Comparison of ENCODE assay signal across 8 cellular contexts in genomic region chr3:49093853-49094767, GRCh38. TPM values are rescaled to one million over a fixed set of nuclear protein-coding genes. Genes with fewer than 3 reads are reported as not detected.
A peak's percentile ranks its signal among the peaks of the same experiment; 100 is the strongest.
DNase-seq lines count a peak whose midpoint lies in the region; ATAC-seq and TF ChIP-seq lines count a peak whose summit lies in the region.

TSS of gene QRICH1 (minus strand) at chr3:49094071. CDS start at chr3:49077017, 17,054 bp downstream.

- H3K27ac Mint-ChIP-seq in activated naive CD4-positive, alpha-beta T cell treated with anti-CD3 and anti-CD28 coated beads, Interleukin-2, amount 10 ng/mL, durations not matched to agents 7 days and 5 days = peak within 1 kb of the TSS; percentile 97

- peaks cover 42% of the 10 kb centered on the region for H3K4me1 Mint-ChIP-seq in activated naive CD4-positive, alpha-beta T cell treated with anti-CD3 and anti-CD28 coated beads, Interleukin-2, amount 10 ng/mL, durations not matched to agents 7 days and 5 days

- no peaks in the 10 kb centered on the region for H3K27me3 ChIP-seq in gastroesophageal sphincter
- no peaks in the 10 kb centered on the region for H3K27me3 ChIP-seq in suprapubic skin

- ATAC-seq in HG02571 (IDR thresholded peaks at IDR 0.05; ENCODE audit: unreplicated experiment) = peak; percentile 73
- ATAC-seq in gastroesophageal sphincter = peak; percentile 94

- TF ChIP-seq POLR2A in NB4 (IDR thresholded peaks at IDR 0.05; ENCODE audit: extremely low read depth, insufficient read length) (peak; percentile 74), gastroesophageal sphincter (IDR thresholded peaks at IDR 0.05) (peak; percentile 62 to 72), suprapubic skin (IDR thresholded peaks at IDR 0.05) (peak in 1 of 2 donors; percentile 69)

- no peak for TF ChIP-seq EP300 in gastroesophageal sphincter (IDR thresholded peaks at IDR 0.05)
- TF ChIP-seq EP300 in suprapubic skin (IDR thresholded peaks at IDR 0.05) = no peak

- H3K9me3 Mint-ChIP-seq in activated naive CD4-positive, alpha-beta T cell treated with anti-CD3 and anti-CD28 coated beads, Interleukin-2, amount 10 ng/mL, durations not matched to agents 7 days and 5 days = no peaks in the 10 kb centered on the region

- POLR2A ChIA-PET in GM10248 (lab: Yijun Ruan, JAX) = interaction anchor here (0.6 to 2.7 kb wide), 16 partner anchors 10 to 1193 kb away, joined by 3 to 17 read pairs (median 5); partner anchors contain the start of genes DALRD3, IMPDH2, NDUFAF3 and PRKAR2A

- H3K9me3 ChIP-seq in SK-N-MC (ENCODE audit: low read depth, low read length) = no peaks in the 10 kb centered on the region
- H3K9me3 ChIP-seq in gastroesophageal sphincter = no peaks in the 10 kb centered on the region
- no peaks in the 10 kb centered on the region for H3K9me3 ChIP-seq in suprapubic skin

- peak within 1 kb of the TSS; percentile 95 for H3K27ac ChIP-seq in SK-N-MC
- H3K27ac ChIP-seq in gastroesophageal sphincter = peak within 1 kb of the TSS; percentile 93 to 98 (median 96)
- peak within 1 kb of the TSS; percentile 98 for H3K27ac ChIP-seq in suprapubic skin

- DNase-seq in GM10248 (ENCODE audit: extremely low spot score) (peak; percentile 95), NB4 (ENCODE audit: low read depth) (peak; percentile 97), SK-N-MC (ENCODE audit: low read depth, low spot score) (peak; percentile 86), nucleus accumbens (lab: John Stamatoyannopoulos, UW) (peak; percentile 78 to 99 (median 98)), suprapubic skin (ENCODE audit: low spot score in 2 of 2) (peak; percentile 98 to 99)
- peak; percentile 98 for DNase-seq in activated naive CD4-positive, alpha-beta T cell treated with anti-CD3 and anti-CD28 coated beads, Interleukin-2, amount 10 ng/mL, durations not matched to agents 7 days and 5 days

- peak within 1 kb of the TSS; percentile 98 for H3K4me3 ChIP-seq in NB4 (ENCODE audit: low read depth, low read length)
- peak within 1 kb of the TSS; percentile 87 for H3K4me3 ChIP-seq in SK-N-MC
- H3K4me3 ChIP-seq in gastroesophageal sphincter = peak within 1 kb of the TSS; percentile 82 to 98
- peak within 1 kb of the TSS; percentile 81 for H3K4me3 ChIP-seq in suprapubic skin

- H3K4me1 ChIP-seq in gastroesophageal sphincter (peaks cover 0 to 48% (median 19%) of the 10 kb centered on the region in 3 donors), suprapubic skin (peaks cover 43% of the 10 kb centered on the region)

- H3K9ac ChIP-seq in SK-N-MC (ENCODE audit: insufficient read length) = peak within 1 kb of the TSS; percentile 90

- H3K27me3 Mint-ChIP-seq in activated naive CD4-positive, alpha-beta T cell treated with anti-CD3 and anti-CD28 coated beads, Interleukin-2, amount 10 ng/mL, durations not matched to agents 7 days and 5 days = no peaks in the 10 kb centered on the region

- H3K4me3 Mint-ChIP-seq in activated naive CD4-positive, alpha-beta T cell treated with anti-CD3 and anti-CD28 coated beads, Interleukin-2, amount 10 ng/mL, durations not matched to agents 7 days and 5 days = peak within 1 kb of the TSS; percentile 88

- H3K36me3 ChIP-seq in SK-N-MC (ENCODE audit: insufficient read depth, low read length) (peaks cover 10% of the 10 kb centered on the region; the same call in 1 of the 2 replicates), gastroesophageal sphincter (peaks cover 0 to 39% of the 10 kb centered on the region in 2 donors), suprapubic skin (peaks cover 24% of the 10 kb centered on the region)

- CTCF ChIA-PET in GM10248 (lab: Yijun Ruan, JAX) = interaction anchor here (0.6 to 4.8 kb wide), 21 partner anchors 9 to 350 kb away, joined by 3 to 41 read pairs (median 4); partner anchors contain the start of genes KLHDC8B, NDUFAF3, P4HTM and QARS1
- CTCF ChIA-PET in activated naive CD4-positive, alpha-beta T cell treated with anti-CD3 and anti-CD28 coated beads, Interleukin-2, amount 10 ng/mL, durations not matched to agents 7 days and 5 days (lab: Charles Lee) = interaction anchor here (0.5 to 3.8 kb wide), 13 partner anchors 9 to 377 kb away, joined by 3 to 26 read pairs (median 4); partner anchors contain the start of genes IMPDH2, QARS1 and USP19

- 2% methylated on average over 8 of the region's 65 CpGs; no CpG with 5 or more reads in 1 of the 2 donors for WGBS in gastroesophageal sphincter (ENCODE audit: low coverage in 1 of 2), 2 donors
- WGBS in suprapubic skin = 0% methylated on average over 2 of the region's 65 CpGs

- TF ChIP-seq CTCF in GM10248 (IDR thresholded peaks at IDR 0.05; ENCODE audit: control extremely low read depth, extremely low read depth, low read depth, missing control alignments) = peak; percentile 58
- TF ChIP-seq CTCF in NB4 (IDR thresholded peaks at IDR 0.05; ENCODE audit: low read depth, low read length) = peak; percentile 68
- TF ChIP-seq CTCF in gastroesophageal sphincter (IDR thresholded peaks at IDR 0.05) = peak in 3 of 4 experiments; percentile 52 to 66 (median 53)
- TF ChIP-seq CTCF in suprapubic skin (IDR thresholded peaks at IDR 0.05) = peak; percentile 27 to 63

- H3K36me3 Mint-ChIP-seq in activated naive CD4-positive, alpha-beta T cell treated with anti-CD3 and anti-CD28 coated beads, Interleukin-2, amount 10 ng/mL, durations not matched to agents 7 days and 5 days = peaks cover 29% of the 10 kb centered on the region

RNA-seq across cellular contexts. Expression of gene QRICH1, which starts in this region (rescaled TPM):
- total RNA-seq in gastroesophageal sphincter (100 to 1,000 TPM in 1 of 4 donors, 10 to 100 TPM in 3; 66.2 to 171 (median 81.8) TPM), suprapubic skin (100 to 1,000 TPM in 2 of 4 donors, 10 to 100 TPM in 2; 85.8 to 187 (median 115) TPM)

Comparison
In these comparisons a context has a peak if more than half of its experiments do, and no peak if none do; other contexts are left out.
1. Peak in every context shown above with its lines: DNase-seq, ATAC-seq, H3K4me3 ChIP-seq and H3K27ac ChIP-seq.